In the genomic region with DNA sequence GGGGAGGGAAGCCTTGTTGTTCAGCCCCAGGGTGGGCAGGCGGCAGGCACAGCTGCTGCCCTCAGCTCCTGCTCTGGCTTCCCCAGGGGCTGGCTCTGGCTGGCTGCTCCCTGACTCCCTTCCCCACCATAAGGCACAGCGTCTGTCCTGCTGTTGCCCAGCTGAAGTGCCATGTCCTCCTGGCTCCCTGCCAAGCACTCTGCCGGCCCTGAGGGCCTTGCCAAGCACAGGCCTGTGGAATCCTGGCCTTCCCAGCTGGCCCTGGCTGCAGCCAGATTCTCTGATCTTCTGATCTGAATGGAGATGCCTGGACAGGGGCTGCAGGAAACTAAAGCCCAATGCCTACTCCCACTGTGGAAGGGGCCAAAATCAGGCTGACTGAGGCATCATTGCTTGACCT, we compare ENCODE assay signal across 12 cellular contexts. TPM values are rescaled to one million over a fixed set of nuclear protein-coding genes. Genes with fewer than 3 reads are reported as not detected.
A peak's percentile ranks its signal among the peaks of the same experiment; 100 is the strongest.
DNase-seq lines count a peak whose midpoint lies in the region; ATAC-seq and TF ChIP-seq lines count a peak whose summit lies in the region.
"Had no signal": no experiment of that assay in that cellular context is flagged by ENCODE, and none has a peak within 500 bp of the region (broad histone marks: within the 10 kb centered on the region; RNA-seq: fewer than 3 reads in every experiment).

No MANE protein-coding gene starts in this region.

- ATAC-seq in GM18870 (IDR thresholded peaks at IDR 0.05; ENCODE audit: unreplicated experiment) = no peak
- no peak for ATAC-seq in activated T-cell treated with anti-CD3 and anti-CD28 coated beads, Interleukin-2, amount 50 U/mL, for 4 hours

- no peak overlapping the region for H3K27ac ChIP-seq in dorsolateral prefrontal cortex
- H3K27ac ChIP-seq: C4-2B had no signal

- no peak overlapping the region for H3K4me3 ChIP-seq in dorsolateral prefrontal cortex

- no peak overlapping the region for H3K4me3 Mint-ChIP-seq in activated T-cell treated with anti-CD3 and anti-CD28 coated beads, Interleukin-2, amount 50 U/mL, for 4 hours
- H3K4me3 Mint-ChIP-seq: activated naive CD8-positive, alpha-beta T cell treated with anti-CD3 and anti-CD28 coated beads for 36 hours had no signal

- no peaks in the 10 kb centered on the region for H3K4me1 Mint-ChIP-seq in activated T-cell treated with anti-CD3 and anti-CD28 coated beads, Interleukin-2, amount 50 U/mL, for 4 hours (ENCODE audit: low read depth)
- H3K4me1 Mint-ChIP-seq: activated naive CD8-positive, alpha-beta T cell treated with anti-CD3 and anti-CD28 coated beads for 36 hours had no signal

- no peaks in the 10 kb centered on the region for H3K27me3 ChIP-seq in dorsolateral prefrontal cortex

- no peaks in the 10 kb centered on the region for H3K36me3 Mint-ChIP-seq in activated T-cell treated with anti-CD3 and anti-CD28 coated beads, Interleukin-2, amount 50 U/mL, for 4 hours (ENCODE audit: insufficient read depth)

- H3K9me3 Mint-ChIP-seq in activated T-cell treated with anti-CD3 and anti-CD28 coated beads, Interleukin-2, amount 50 U/mL, for 4 hours = no peaks in the 10 kb centered on the region
- H3K9me3 Mint-ChIP-seq: activated naive CD8-positive, alpha-beta T cell treated with anti-CD3 and anti-CD28 coated beads for 36 hours had no signal

- no peak for TF ChIP-seq CTCF in dorsolateral prefrontal cortex (IDR thresholded peaks at IDR 0.05 in 54 of 56, conservative IDR thresholded peaks at IDR 0.05 in 2 of 56; ENCODE audit: low read depth in 1 of 56, partially characterized antibody in 56 of 56)

- in situ Hi-C loops in G401 (cut with HindIII; ENCODE audit: low sequenced_read_pairs) = loop anchor here (5.0 kb wide), 1 partner anchor 41 kb away; no protein-coding TSS in a partner anchor

- peaks cover 17% of the 10 kb centered on the region for H3K27me3 Mint-ChIP-seq in activated T-cell treated with anti-CD3 and anti-CD28 coated beads, Interleukin-2, amount 50 U/mL, for 4 hours (ENCODE audit: low read depth)

- DNase-seq in G401 (ENCODE audit: low spot score) = peak; percentile 4
- peak; percentile 15 for DNase-seq in NCI-H1694 treated with DMSO at 0.1 percent for 48 hours (lab: John Stamatoyannopoulos, UW)
- peak in 8 of 10 donors; percentile 7 to 70 (median 28) for DNase-seq in dorsolateral prefrontal cortex
- DNase-seq in posterior cingulate gyrus = peak; percentile 27 to 89 (median 54)
- DNase-seq in activated T-cell treated with anti-CD3 and anti-CD28 coated beads, Interleukin-2, amount 50 U/mL, for 4 hours = no peak
- no peak for DNase-seq in activated CD8-positive, alpha-beta memory T cell treated with anti-CD3 and anti-CD28 coated beads for 24 hours
- DNase-seq: activated naive CD8-positive, alpha-beta T cell treated with anti-CD3 and anti-CD28 coated beads for 36 hours; NCI-H226 had no signal

- intact Hi-C loops in dorsolateral prefrontal cortex (cut with DNase I) (no loop called here), posterior cingulate gyrus (cut with DNase I) (no loop called here)

RNA-seq across cellular contexts. Expression of a gene that starts 1.1 kb away (rescaled TPM):
- not detected in 2 replicates for total RNA-seq in G401 (2014; rRNA removed; shearing (Covaris generic))
- not detected for total RNA-seq in dorsolateral prefrontal cortex
- not detected for total RNA-seq in activated T-cell treated with anti-CD3 and anti-CD28 coated beads, Interleukin-2, amount 50 U/mL, for 4 hours
- total RNA-seq: activated naive CD8-positive, alpha-beta T cell treated with anti-CD3 and anti-CD28 coated beads for 36 hours; mucosa of gallbladder; pulmonary artery endothelial cell had no signal

Comparison
In these comparisons a context has a peak if more than half of its experiments do, and no peak if none do; other contexts are left out.
1. DNase-seq: peak in G401 (single experiment), NCI-H1694 treated with DMSO at 0.1 percent for 48 hours (single experiment), dorsolateral prefrontal cortex (8 of 10) and posterior cingulate gyrus (10 of 10); none in activated T-cell treated with anti-CD3 and anti-CD28 coated beads, Interleukin-2, amount 50 U/mL, for 4 hours (single experiment) and activated CD8-positive, alpha-beta memory T cell treated with anti-CD3 and anti-CD28 coated beads for 24 hours (single experiment).